Comparison of ENCODE assay signal across 15 cellular contexts in the genomic region with DNA sequence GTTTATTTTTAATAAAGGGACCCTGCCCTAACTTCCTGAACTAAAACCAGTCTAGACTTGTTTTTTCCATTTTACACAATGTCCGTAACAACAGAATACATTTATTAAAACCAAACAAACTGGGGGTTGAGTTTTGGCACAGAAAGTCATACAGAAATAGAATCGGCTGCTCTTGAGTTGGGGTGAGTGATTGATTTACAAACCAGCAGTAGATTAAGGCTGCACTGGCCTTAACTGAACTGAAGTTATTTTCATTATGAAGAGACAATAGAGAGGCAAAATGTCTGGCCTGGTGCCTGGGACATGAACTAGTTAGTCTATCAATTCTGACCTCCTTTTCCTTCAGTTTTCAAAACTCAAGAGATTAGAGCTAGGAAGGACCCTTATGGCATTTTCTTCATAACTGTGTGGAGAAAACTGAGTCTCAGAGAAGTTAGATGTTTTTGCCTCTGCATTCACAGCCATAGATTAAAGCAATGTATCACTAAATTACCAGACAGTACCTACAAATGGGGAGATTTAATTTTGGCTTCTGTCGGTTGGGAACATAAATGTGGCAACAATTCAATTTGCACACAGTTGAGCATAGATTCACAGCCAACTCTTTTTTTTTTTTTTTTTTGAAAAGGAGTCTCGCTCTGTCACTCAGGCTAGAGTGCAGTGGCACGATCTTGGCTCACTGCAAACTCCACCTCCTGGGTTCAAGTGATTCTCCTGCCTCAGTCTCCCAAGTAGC. TPM values are rescaled to one million over a fixed set of nuclear protein-coding genes. Genes with fewer than 3 reads are reported as not detected.
DNase-seq lines count a peak whose midpoint lies in the region; ATAC-seq and TF ChIP-seq lines count a peak whose summit lies in the region.
"Had no signal": no experiment of that assay in that cellular context is flagged by ENCODE, and none has a peak within 500 bp of the region (broad histone marks: within the 10 kb centered on the region; RNA-seq: fewer than 3 reads in every experiment).

No MANE protein-coding gene starts in this region.

- peak; percentile 19 for DNase-seq in activated CD4-positive, alpha-beta T cell treated with anti-CD3 and anti-CD28 coated beads, Interleukin-2, amount 10 ng/mL, durations not matched to agents 24 days and 14 days
- DNase-seq in activated CD4-positive, alpha-beta T cell treated with anti-CD3 and anti-CD28 coated beads for 1 hour: no peak
- DNase-seq in fibroblast of the aortic adventitia (ENCODE audit: low read depth) (peak; percentile 64), uterus (no peak)
- DNase-seq in naive thymus-derived CD8-positive, alpha-beta T cell: no peak
- no peak for DNase-seq in activated naive CD4-positive, alpha-beta T cell treated with anti-CD3 and anti-CD28 coated beads, Interleukin-2, amount 10 ng/mL, durations not matched to agents 7 days and 5 days
- DNase-seq: 8988T; activated CD4-positive, alpha-beta T cell treated with anti-CD3 and anti-CD28 coated beads for 4 hours; activated T-cell treated with anti-CD3 and anti-CD28 coated beads, Interleukin-2, amount 50 U/mL, for 48 hours; anterior cingulate cortex; NCI-H2171; PC-9; psoas muscle had no signal

- intact Hi-C loops in activated CD4-positive, alpha-beta T cell treated with anti-CD3 and anti-CD28 coated beads, Interleukin-2, amount 10 ng/mL, durations not matched to agents 24 days and 14 days (cut with micrococcal nuclease): no loop called here
- intact Hi-C loops in uterus (cut with DNase I; ENCODE audit: low total_unique reads): no loop called here

- TF ChIP-seq POLR2A in uterus (IDR thresholded peaks at IDR 0.05): no peak

- no peaks in the 10 kb centered on the region for H3K4me1 ChIP-seq in uterus
- H3K4me1 ChIP-seq: psoas muscle had no signal

- H3K4me1 Mint-ChIP-seq in activated CD4-positive, alpha-beta T cell treated with anti-CD3 and anti-CD28 coated beads, Interleukin-2, amount 10 ng/mL, durations not matched to agents 24 days and 14 days: peaks cover 18% of the 10 kb centered on the region
- H3K4me1 Mint-ChIP-seq in naive thymus-derived CD8-positive, alpha-beta T cell: peaks cover 10 to 33% (median 22%) of the 10 kb centered on the region in 4 donors
- peaks cover 6% of the 10 kb centered on the region for H3K4me1 Mint-ChIP-seq in activated naive CD4-positive, alpha-beta T cell treated with anti-CD3 and anti-CD28 coated beads, Interleukin-2, amount 10 ng/mL, durations not matched to agents 7 days and 5 days

- CTCF ChIA-PET in activated naive CD4-positive, alpha-beta T cell treated with anti-CD3 and anti-CD28 coated beads, Interleukin-2, amount 10 ng/mL, durations not matched to agents 7 days and 5 days (lab: Charles Lee): no interaction called here

- H3K4me3 Mint-ChIP-seq in activated CD4-positive, alpha-beta T cell treated with anti-CD3 and anti-CD28 coated beads, Interleukin-2, amount 10 ng/mL, durations not matched to agents 24 days and 14 days: no peak overlapping the region
- H3K4me3 Mint-ChIP-seq in naive thymus-derived CD8-positive, alpha-beta T cell: no peak overlapping the region
- no peak overlapping the region for H3K4me3 Mint-ChIP-seq in activated naive CD4-positive, alpha-beta T cell treated with anti-CD3 and anti-CD28 coated beads, Interleukin-2, amount 10 ng/mL, durations not matched to agents 7 days and 5 days

- H3K27ac ChIP-seq in uterus: peak overlapping the region; percentile 22 to 70
- H3K27ac ChIP-seq: PC-9, psoas muscle had no signal

- H3K9me3 ChIP-seq in uterus: no peaks in the 10 kb centered on the region
- H3K9me3 ChIP-seq: psoas muscle had no signal

- POLR2A ChIA-PET in naive thymus-derived CD8-positive, alpha-beta T cell (lab: Charles Lee): interaction anchor here (1.1 kb wide), 1 partner anchor 13 kb away, joined by 4 read pairs; no protein-coding TSS in a partner anchor

- no peak for ATAC-seq in naive thymus-derived CD8-positive, alpha-beta T cell
- no peak for ATAC-seq in GM21390 (IDR thresholded peaks at IDR 0.05; ENCODE audit: unreplicated experiment)
- ATAC-seq in GM18517 (IDR thresholded peaks at IDR 0.05; ENCODE audit: unreplicated experiment): no peak

- no peaks in the 10 kb centered on the region for H3K36me3 ChIP-seq in uterus

- H3K4me3 ChIP-seq in fibroblast of the aortic adventitia (ENCODE audit: low read depth, low read length): no peak overlapping the region
- H3K4me3 ChIP-seq in uterus: no peak overlapping the region
- H3K4me3 ChIP-seq: PC-9, psoas muscle had no signal

- H3K27ac Mint-ChIP-seq in activated CD4-positive, alpha-beta T cell treated with anti-CD3 and anti-CD28 coated beads, Interleukin-2, amount 10 ng/mL, durations not matched to agents 24 days and 14 days: no peak overlapping the region
- H3K27ac Mint-ChIP-seq in naive thymus-derived CD8-positive, alpha-beta T cell: peak overlapping the region in 6 of 10 donors; percentile 1 to 71 (median 56)
- H3K27ac Mint-ChIP-seq in activated naive CD4-positive, alpha-beta T cell treated with anti-CD3 and anti-CD28 coated beads, Interleukin-2, amount 10 ng/mL, durations not matched to agents 7 days and 5 days: no peak overlapping the region

- no peaks in the 10 kb centered on the region for H3K27me3 ChIP-seq in uterus

- no peaks in the 10 kb centered on the region for H3K27me3 Mint-ChIP-seq in activated CD4-positive, alpha-beta T cell treated with anti-CD3 and anti-CD28 coated beads, Interleukin-2, amount 10 ng/mL, durations not matched to agents 24 days and 14 days
- no peaks in the 10 kb centered on the region for H3K27me3 Mint-ChIP-seq in naive thymus-derived CD8-positive, alpha-beta T cell
- no peaks in the 10 kb centered on the region for H3K27me3 Mint-ChIP-seq in activated naive CD4-positive, alpha-beta T cell treated with anti-CD3 and anti-CD28 coated beads, Interleukin-2, amount 10 ng/mL, durations not matched to agents 7 days and 5 days

- H3K36me3 Mint-ChIP-seq in activated CD4-positive, alpha-beta T cell treated with anti-CD3 and anti-CD28 coated beads, Interleukin-2, amount 10 ng/mL, durations not matched to agents 24 days and 14 days (ENCODE audit: low read depth): peaks cover 27% of the 10 kb centered on the region
- H3K36me3 Mint-ChIP-seq in naive thymus-derived CD8-positive, alpha-beta T cell: peaks cover 10 to 35% (median 15%) of the 10 kb centered on the region in 3 donors
- peaks cover 31% of the 10 kb centered on the region for H3K36me3 Mint-ChIP-seq in activated naive CD4-positive, alpha-beta T cell treated with anti-CD3 and anti-CD28 coated beads, Interleukin-2, amount 10 ng/mL, durations not matched to agents 7 days and 5 days

- H3K9me3 Mint-ChIP-seq in activated CD4-positive, alpha-beta T cell treated with anti-CD3 and anti-CD28 coated beads, Interleukin-2, amount 10 ng/mL, durations not matched to agents 24 days and 14 days: peaks cover 11% of the 10 kb centered on the region
- H3K9me3 Mint-ChIP-seq in naive thymus-derived CD8-positive, alpha-beta T cell: peaks cover 0 to 10% (median 3%) of the 10 kb centered on the region in 9 donors
- no peaks in the 10 kb centered on the region for H3K9me3 Mint-ChIP-seq in activated naive CD4-positive, alpha-beta T cell treated with anti-CD3 and anti-CD28 coated beads, Interleukin-2, amount 10 ng/mL, durations not matched to agents 7 days and 5 days

- TF ChIP-seq CTCF in fibroblast of the aortic adventitia (IDR thresholded peaks at IDR 0.05; ENCODE audit: insufficient read depth, low read length) (no peak), uterus (IDR thresholded peaks at IDR 0.05) (no peak)

RNA-seq across cellular contexts. Expression of a gene that starts 19.8 kb away (rescaled TPM):
- not detected in 2 replicates for total RNA-seq in activated CD4-positive, alpha-beta T cell treated with anti-CD3 and anti-CD28 coated beads, Interleukin-2, amount 10 ng/mL, durations not matched to agents 24 days and 14 days
- total RNA-seq in fibroblast of the aortic adventitia (ENCODE audit: low replicate concordance): 223 and 529 TPM in 2 replicates
- total RNA-seq in naive thymus-derived CD8-positive, alpha-beta T cell: 1 to 10 TPM; 3.7 to 4.1 TPM
- under 1 TPM; 0.14 to 0.48 (median 0.17) TPM for polyA plus RNA-seq in naive thymus-derived CD8-positive, alpha-beta T cell
- 1,000 to 10,000 TPM in 2 of 4 donors, 100 to 1,000 TPM in 2; 136 to 2,566 (median 1,232) TPM for total RNA-seq in uterus

RNA-seq across cellular contexts. Expression of a gene that starts 32.9 kb away (rescaled TPM):
- total RNA-seq in activated CD4-positive, alpha-beta T cell treated with anti-CD3 and anti-CD28 coated beads, Interleukin-2, amount 10 ng/mL, durations not matched to agents 24 days and 14 days: 1.5 and 1.8 TPM in 2 replicates
- total RNA-seq in fibroblast of the aortic adventitia (ENCODE audit: low replicate concordance): 0.18 TPM in 1 of 2 replicates, not detected in the other
- total RNA-seq in naive thymus-derived CD8-positive, alpha-beta T cell: 10 to 100 TPM; 23.9 to 25.8 TPM
- polyA plus RNA-seq in naive thymus-derived CD8-positive, alpha-beta T cell: 1 to 10 TPM; 3.2 to 4.4 (median 3.9) TPM
- 1 to 10 TPM in 2 of 4 donors, under 1 TPM in 1, not detected in 1; 0.61 to 2.6 (median 1.5) TPM for total RNA-seq in uterus

RNA-seq across cellular contexts. Expression of a gene that starts 56.0 kb away (rescaled TPM):
- 452 TPM in 2 replicates for total RNA-seq in activated CD4-positive, alpha-beta T cell treated with anti-CD3 and anti-CD28 coated beads, Interleukin-2, amount 10 ng/mL, durations not matched to agents 24 days and 14 days
- total RNA-seq in fibroblast of the aortic adventitia (ENCODE audit: low replicate concordance): 2.4 and 7.2 TPM in 2 replicates
- 100 to 1,000 TPM; 937 to 948 TPM for total RNA-seq in naive thymus-derived CD8-positive, alpha-beta T cell
- 1,000 to 10,000 TPM; 3,195 to 3,446 (median 3,407) TPM for polyA plus RNA-seq in naive thymus-derived CD8-positive, alpha-beta T cell
- 100 to 1,000 TPM in 1 of 4 donors, 10 to 100 TPM in 3; 28.4 to 175 (median 59.9) TPM for total RNA-seq in uterus

Comparison
In these comparisons a context has a peak if more than half of its experiments do, and no peak if none do; other contexts are left out.
1. DNase-seq: peak in activated CD4-positive, alpha-beta T cell treated with anti-CD3 and anti-CD28 coated beads, Interleukin-2, amount 10 ng/mL, durations not matched to agents 24 days and 14 days (single experiment) and fibroblast of the aortic adventitia (single experiment); none in activated CD4-positive, alpha-beta T cell treated with anti-CD3 and anti-CD28 coated beads for 1 hour (single experiment), naive thymus-derived CD8-positive, alpha-beta T cell (0 of 10), uterus (0 of 2) and activated naive CD4-positive, alpha-beta T cell treated with anti-CD3 and anti-CD28 coated beads, Interleukin-2, amount 10 ng/mL, durations not matched to agents 7 days and 5 days (single experiment).
2. H3K27ac Mint-ChIP-seq: peak in naive thymus-derived CD8-positive, alpha-beta T cell (6 of 10); none in activated CD4-positive, alpha-beta T cell treated with anti-CD3 and anti-CD28 coated beads, Interleukin-2, amount 10 ng/mL, durations not matched to agents 24 days and 14 days (single experiment) and activated naive CD4-positive, alpha-beta T cell treated with anti-CD3 and anti-CD28 coated beads, Interleukin-2, amount 10 ng/mL, durations not matched to agents 7 days and 5 days (single experiment).
3. RNA of a gene that starts 19.8 kb away (total RNA-seq): 136 to 2,566 TPM in uterus and 223 to 529 TPM in fibroblast of the aortic adventitia; 3.7 to 4.1 TPM in naive thymus-derived CD8-positive, alpha-beta T cell and not detected in activated CD4-positive, alpha-beta T cell treated with anti-CD3 and anti-CD28 coated beads, Interleukin-2, amount 10 ng/mL, durations not matched to agents 24 days and 14 days; every median in the first group is over 10 times any median in the second.